ENCODE assay signal across 11 cellular contexts in genomic region chr6:88208736-88209135, GRCh38. TPM values are rescaled to one million over a fixed set of nuclear protein-coding genes. Genes with fewer than 3 reads are reported as not detected.
A peak's percentile ranks its signal among the peaks of the same experiment; 100 is the strongest.
DNase-seq lines count a peak whose midpoint lies in the region; ATAC-seq lines count a peak whose summit lies in the region.
"Had no signal": no experiment of that assay in that cellular context is flagged by ENCODE, and none has a peak within 500 bp of the region (broad histone marks: within the 10 kb centered on the region; RNA-seq: fewer than 3 reads in every experiment).

No MANE protein-coding gene starts in this region.

- no peak for ATAC-seq in GM21381 (IDR thresholded peaks at IDR 0.05; ENCODE audit: unreplicated experiment)
- ATAC-seq: A549, HCT116 had no signal

- DNase-seq in NCI-H1694 (lab: John Stamatoyannopoulos, UW) (peak; percentile 85), NCI-H446 (lab: John Stamatoyannopoulos, UW) (peak; percentile 85 to 91), cerebellum (ENCODE audit: low spot score) (peak; percentile 81), OCI-M2 (lab: John Stamatoyannopoulos, UW; ENCODE audit: unreplicated experiment) (no peak), LoVo (ENCODE audit: low spot score) (no peak)
- DNase-seq: Caco-2; CD8-positive, alpha-beta memory T cell; DMS79 had no signal

RNA-seq across cellular contexts. Expression of gene CNR1, which starts 42.6 kb away (rescaled TPM):
- total RNA-seq in cerebellum: 225 TPM
- total RNA-seq: Caco-2; CD8-positive, alpha-beta memory T cell had no signal

Comparison
In these comparisons a context has a peak if more than half of its experiments do, and no peak if none do; other contexts are left out.
1. DNase-seq: peak in NCI-H1694 (single experiment), NCI-H446 (2 of 2) and cerebellum (single experiment); none in OCI-M2 (single experiment) and LoVo (single experiment).